ENCODE assay signal across 6 cellular contexts in the genomic region with DNA sequence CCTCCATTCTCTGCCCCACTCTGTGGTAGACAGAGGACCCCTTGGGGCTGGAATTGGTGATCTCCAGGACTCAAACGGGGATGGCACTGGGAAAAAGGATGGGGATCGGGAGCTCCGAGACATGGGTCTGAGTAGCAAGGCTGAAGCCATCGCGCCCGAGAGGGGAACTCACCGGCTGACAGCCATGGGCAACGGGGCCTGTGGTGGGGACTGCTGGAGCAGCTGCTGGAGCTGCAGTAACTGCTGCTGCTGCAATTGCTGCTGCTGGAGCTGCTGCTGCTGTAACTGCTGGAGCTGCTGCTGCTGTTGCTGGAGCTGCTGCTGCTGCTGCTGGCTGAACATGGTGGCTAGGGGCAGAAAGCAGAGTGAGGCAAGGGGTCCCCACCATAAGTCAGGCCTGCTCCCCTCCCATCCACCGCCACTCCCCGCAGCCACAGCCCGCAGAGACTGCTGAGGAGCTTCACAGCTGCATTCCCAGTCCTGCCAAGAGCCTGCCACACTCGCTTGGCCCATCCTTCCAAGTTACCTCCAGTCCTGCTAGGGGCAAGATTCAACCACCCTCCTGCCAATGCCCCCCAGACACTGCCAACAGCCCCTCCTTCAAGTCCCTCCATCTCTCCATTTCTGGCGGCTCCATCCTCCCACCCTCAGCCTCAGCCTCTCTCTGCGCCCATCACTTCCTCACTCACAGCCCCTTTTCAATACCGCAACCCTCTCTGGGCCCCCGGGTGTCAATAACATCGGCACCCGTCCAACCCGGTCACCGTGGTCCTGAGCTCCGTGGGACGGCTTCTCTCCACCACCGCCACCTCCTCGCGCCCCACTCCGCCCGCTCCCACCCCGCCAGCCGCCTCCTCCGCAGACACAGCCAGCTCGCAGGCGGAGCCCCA. TPM values are rescaled to one million over a fixed set of nuclear protein-coding genes. Genes with fewer than 3 reads are reported as not detected.
DNase-seq lines count a peak whose midpoint lies in the region; ATAC-seq and TF ChIP-seq lines count a peak whose summit lies in the region.

No MANE protein-coding gene starts in this region.

- peaks cover 47% of the 10 kb centered on the region for H3K4me1 Mint-ChIP-seq in stimulated activated effector memory CD8-positive, alpha-beta T cell treated with anti-CD3 and anti-CD28 coated beads, Interleukin-12 subunit alpha, Interleukin-12 subunit beta, amount 100 ng/mL, for 72 hours

- ATAC-seq in GM19351 (IDR thresholded peaks at IDR 0.05; ENCODE audit: unreplicated experiment), result peak; percentile 40
- ATAC-seq in stimulated activated effector memory CD8-positive, alpha-beta T cell treated with anti-CD3 and anti-CD28 coated beads, Interleukin-12 subunit alpha, Interleukin-12 subunit beta, amount 100 ng/mL, for 72 hours, result peak; percentile 63

- H3K9me3 ChIP-seq in MM.1S (replicated peaks; ENCODE audit: insufficient read depth, low read length) (no peaks in the 10 kb centered on the region), fibroblast of lung (ENCODE audit: control insufficient read depth, insufficient read depth, low read depth, low read length) (no peaks in the 10 kb centered on the region)

- peak overlapping the region; percentile 96 for H3K27ac Mint-ChIP-seq in stimulated activated effector memory CD8-positive, alpha-beta T cell treated with anti-CD3 and anti-CD28 coated beads, Interleukin-12 subunit alpha, Interleukin-12 subunit beta, amount 100 ng/mL, for 72 hours

- H3K79me2 ChIP-seq in MM.1S (ENCODE audit: low read length) (peaks cover 17% of the 10 kb centered on the region), fibroblast of lung (ENCODE audit: control insufficient read depth, insufficient read depth, low read length) (peaks cover 16% of the 10 kb centered on the region)

- H2AFZ ChIP-seq in MM.1S (ENCODE audit: low read length), result peak overlapping the region; percentile 99
- peak overlapping the region; percentile 71 for H2AFZ ChIP-seq in fibroblast of lung (ENCODE audit: low read length)

- no peaks in the 10 kb centered on the region for H3K9me3 Mint-ChIP-seq in stimulated activated effector memory CD8-positive, alpha-beta T cell treated with anti-CD3 and anti-CD28 coated beads, Interleukin-12 subunit alpha, Interleukin-12 subunit beta, amount 100 ng/mL, for 72 hours

- H3F3A ChIP-seq in MM.1S (ENCODE audit: insufficient read depth, low read length), result peaks cover 8% of the 10 kb centered on the region; the same call in 1 of the 2 replicates

- H4K20me1 ChIP-seq in MM.1S (ENCODE audit: insufficient read depth, low read length), result no peaks in the 10 kb centered on the region
- H4K20me1 ChIP-seq in fibroblast of lung (ENCODE audit: control insufficient read depth, extremely low read depth, insufficient read depth, low read length), result no peaks in the 10 kb centered on the region

- peak overlapping the region; percentile 66 for H3K4me3 ChIP-seq in MM.1S (ENCODE audit: low read length)
- H3K4me3 ChIP-seq in fibroblast of lung (replicated peaks in 1 of 4; ENCODE audit: control extremely low read depth in 1 of 4, insufficient read depth in 1 of 4, low read depth in 3 of 4, low read length in 4 of 4), result peak overlapping the region; percentile 77 to 90 (median 83)

- H3K4me2 ChIP-seq in MM.1S (ENCODE audit: low read depth, low read length), result peak overlapping the region; percentile 91
- peak overlapping the region; percentile 92 for H3K4me2 ChIP-seq in fibroblast of lung (ENCODE audit: extremely low read depth, insufficient read depth, low read length)

- DNase-seq in MM.1S, result no peak
- DNase-seq in fibroblast of lung (ENCODE audit: low read depth in 2 of 2), result peak in 1 of 2 donors; percentile 9
- DNase-seq in stimulated activated effector memory CD8-positive, alpha-beta T cell treated with anti-CD3 and anti-CD28 coated beads, Interleukin-12 subunit alpha, Interleukin-12 subunit beta, amount 100 ng/mL, for 72 hours (ENCODE audit: low spot score in 2 of 2), result no peak
- DNase-seq in cerebellar nuclear complex (lab: John Stamatoyannopoulos, UW), result no peak
- DNase-seq in HPDE6-E6E7 (ENCODE audit: extremely low spot score), result no peak

- H3K27ac ChIP-seq in MM.1S (ENCODE audit: low read length), result no peak overlapping the region
- H3K27ac ChIP-seq in fibroblast of lung (ENCODE audit: insufficient read depth, low read length), result peak overlapping the region; percentile 85

- H3K36me3 ChIP-seq in MM.1S (replicated peaks; ENCODE audit: insufficient read depth, low read length), result no peaks in the 10 kb centered on the region
- peaks cover 16% of the 10 kb centered on the region for H3K36me3 ChIP-seq in fibroblast of lung (ENCODE audit: control insufficient read depth, insufficient read depth, low read length)

- H3K9me2 ChIP-seq in MM.1S (replicated peaks; ENCODE audit: insufficient read depth, low read length), result no peaks in the 10 kb centered on the region

- H3K27me3 ChIP-seq in MM.1S (replicated peaks; ENCODE audit: insufficient read depth, low read length) (no peaks in the 10 kb centered on the region), fibroblast of lung (ENCODE audit: control insufficient read depth, insufficient read depth, low read length) (no peaks in the 10 kb centered on the region)

- H3K9ac ChIP-seq in MM.1S (ENCODE audit: low read length) (peak overlapping the region; percentile 75), fibroblast of lung (ENCODE audit: insufficient read depth, low read length) (peak overlapping the region; percentile 86)

- H3K4me1 ChIP-seq in MM.1S (ENCODE audit: low read length) (peaks cover 6% of the 10 kb centered on the region; the same call in 1 of the 2 replicates), fibroblast of lung (ENCODE audit: control insufficient read depth, extremely low read depth, insufficient read depth, low read length) (peaks cover 7% of the 10 kb centered on the region)

- peaks cover 47% of the 10 kb centered on the region for H3K36me3 Mint-ChIP-seq in stimulated activated effector memory CD8-positive, alpha-beta T cell treated with anti-CD3 and anti-CD28 coated beads, Interleukin-12 subunit alpha, Interleukin-12 subunit beta, amount 100 ng/mL, for 72 hours

- H3K4me3 Mint-ChIP-seq in stimulated activated effector memory CD8-positive, alpha-beta T cell treated with anti-CD3 and anti-CD28 coated beads, Interleukin-12 subunit alpha, Interleukin-12 subunit beta, amount 100 ng/mL, for 72 hours, result peak overlapping the region; percentile 96

- TF ChIP-seq CTCF in MM.1S (IDR thresholded peaks at IDR 0.05; ENCODE audit: low read length), result no peak
- TF ChIP-seq CTCF in fibroblast of lung (conservative IDR thresholded peaks at IDR 0.05 in 1 of 2, IDR thresholded peaks at IDR 0.05 in 1 of 2; ENCODE audit: low read depth in 1 of 2, low read length in 2 of 2), result no peak

RNA-seq across cellular contexts. Expression of a gene that starts 0.6 kb away (rescaled TPM):
- total RNA-seq in fibroblast of lung, result 21.3 and 27.2 TPM in 2 replicates
- polyA plus RNA-seq in fibroblast of lung, result 26.1 and 48.4 TPM in 2 replicates
- 71.3 and 119 TPM in 2 replicates for polyA plus RNA-seq in fibroblast of lung (2012)
- 169 and 276 TPM in 2 replicates for polyA minus RNA-seq in fibroblast of lung (ENCODE audit: low replicate concordance)

RNA-seq across cellular contexts. Expression of a gene that starts 12.4 kb away (rescaled TPM):
- 11.8 and 30.4 TPM in 2 replicates for total RNA-seq in fibroblast of lung
- polyA plus RNA-seq in fibroblast of lung, result 3.7 and 11.6 TPM in 2 replicates
- polyA plus RNA-seq in fibroblast of lung (2012), result 7.7 and 22.6 TPM in 2 replicates
- 14.2 and 47.3 TPM in 2 replicates for polyA minus RNA-seq in fibroblast of lung (ENCODE audit: low replicate concordance)

RNA-seq across cellular contexts. Expression of a gene that starts 30.7 kb away (rescaled TPM):
- 22.1 and 29.4 TPM in 2 replicates for total RNA-seq in fibroblast of lung
- polyA plus RNA-seq in fibroblast of lung, result 23.8 TPM in 2 replicates
- polyA plus RNA-seq in fibroblast of lung (2012), result 46.5 and 66.7 TPM in 2 replicates
- polyA minus RNA-seq in fibroblast of lung (ENCODE audit: low replicate concordance), result 9.5 and 10.2 TPM in 2 replicates

RNA-seq across cellular contexts. Expression of a gene that starts 41.5 kb away (rescaled TPM):
- total RNA-seq in fibroblast of lung, result not detected in 2 replicates
- polyA plus RNA-seq in fibroblast of lung, result not detected in 2 replicates
- not detected in 2 replicates for polyA plus RNA-seq in fibroblast of lung (2012)
- not detected in 2 replicates for polyA minus RNA-seq in fibroblast of lung (ENCODE audit: low replicate concordance)
